11 cellular contexts compared by ENCODE assay signal in the genomic region with DNA sequence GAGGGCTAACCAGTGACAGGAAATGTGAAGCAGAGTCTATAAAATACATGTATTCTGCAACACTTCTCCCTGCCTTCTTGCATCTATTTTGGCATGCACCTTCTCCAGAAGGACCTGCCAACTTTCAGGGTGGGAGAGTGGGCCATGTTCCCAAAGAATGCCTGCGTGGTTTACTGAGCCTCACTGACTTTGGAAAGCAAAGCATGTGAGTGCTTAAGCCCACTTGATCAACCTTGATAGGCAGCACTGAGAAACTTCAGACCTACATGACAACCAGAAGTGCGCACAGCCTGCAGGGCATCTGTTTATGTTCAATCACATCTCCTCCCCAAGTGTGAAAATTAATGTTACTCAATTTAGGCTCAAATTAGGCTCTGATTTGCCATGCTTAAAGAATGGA.
"Had no signal": no experiment of that assay in that cellular context is flagged by ENCODE, and none has a peak within 500 bp of the region (broad histone marks: within the 10 kb centered on the region; RNA-seq: fewer than 3 reads in every experiment).

No MANE protein-coding gene starts in this region.

- DNase-seq: activated CD4-positive, alpha-beta T cell treated with anti-CD3 and anti-CD28 coated beads, Interleukin-2, amount 50 U/mL, for 1 hour; activated naive CD4-positive, alpha-beta T cell treated with anti-CD3 and anti-CD28 coated beads for 36 hours; activated T-cell treated with anti-CD3 and anti-CD28 coated beads for 4 hours; midbrain; naive B cell; pancreas; tibial artery had no signal

- H3K9me3 ChIP-seq: ascending aorta, pancreas, tibial artery had no signal

- ATAC-seq: activated CD4-positive, CD25-positive, alpha-beta regulatory T cell treated with anti-CD3 and anti-CD28 coated beads, Interleukin-2, amount 50 U/mL, for 24 hours; pancreas; stimulated activated effector memory CD8-positive, alpha-beta T cell treated with anti-CD3 and anti-CD28 coated beads, Interleukin-12 subunit alpha, Interleukin-12 subunit beta, amount 100 ng/mL, for 72 hours had no signal

- H3K27ac ChIP-seq: epithelial cell of prostate, pancreas, tibial artery had no signal

- H3K4me3 ChIP-seq: ascending aorta, pancreas, tibial artery had no signal

- H3K36me3 ChIP-seq: pancreas had no signal

- H3K27me3 ChIP-seq: ascending aorta, pancreas, tibial artery had no signal
